28 cellular contexts compared by ENCODE assay signal in the genomic region with DNA sequence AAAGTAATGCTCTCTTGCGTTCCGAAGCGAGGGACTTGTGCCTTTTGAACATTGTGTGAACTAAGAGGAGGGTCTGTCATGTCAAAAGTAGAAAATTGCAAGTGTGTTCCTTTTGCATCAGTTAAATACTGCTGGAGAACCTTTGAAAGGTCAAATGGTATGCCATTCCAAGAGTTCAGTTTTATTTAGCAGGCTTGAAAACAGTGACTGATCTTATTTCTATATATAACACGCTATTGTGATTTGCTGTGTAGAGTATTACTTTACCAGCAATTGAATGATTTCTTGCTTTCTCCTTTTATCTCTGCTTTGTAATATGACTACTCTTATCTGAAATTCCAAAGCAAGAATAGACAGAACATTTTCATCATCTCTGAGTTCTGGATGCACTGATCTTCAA. TPM values are rescaled to one million over a fixed set of nuclear protein-coding genes. Genes with fewer than 3 reads are reported as not detected.
"Had no signal": no experiment of that assay in that cellular context is flagged by ENCODE, and none has a peak within 500 bp of the region (broad histone marks: within the 10 kb centered on the region; RNA-seq: fewer than 3 reads in every experiment).

A gene with protein sequence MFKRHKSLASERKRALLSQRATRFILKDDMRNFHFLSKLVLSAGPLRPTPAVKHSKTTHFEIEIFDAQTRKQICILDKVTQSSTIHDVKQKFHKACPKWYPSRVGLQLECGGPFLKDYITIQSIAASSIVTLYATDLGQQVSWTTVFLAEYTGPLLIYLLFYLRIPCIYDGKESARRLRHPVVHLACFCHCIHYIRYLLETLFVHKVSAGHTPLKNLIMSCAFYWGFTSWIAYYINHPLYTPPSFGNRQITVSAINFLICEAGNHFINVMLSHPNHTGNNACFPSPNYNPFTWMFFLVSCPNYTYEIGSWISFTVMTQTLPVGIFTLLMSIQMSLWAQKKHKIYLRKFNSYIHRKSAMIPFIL (minus strand): TSS at position 151 of the 400 bp plus-strand sequence. CDS start 99 bp downstream, at position 52.

- H3K4me3 Mint-ChIP-seq: activated CD4-positive, alpha-beta memory T cell treated with anti-CD3 and anti-CD28 coated beads, Interleukin-2, amount 10 ng/mL, durations not matched to agents 7 days and 5 days; activated naive CD4-positive, alpha-beta T cell treated with anti-CD3 and anti-CD28 coated beads for 36 hours; activated naive CD8-positive, alpha-beta T cell; activated T-helper 17 cell treated with anti-CD3 and anti-CD28 coated beads, Interleukin-2, amount 50 U/mL, for 72 hours had no signal

- H3K4me1 Mint-ChIP-seq: activated CD4-positive, alpha-beta memory T cell treated with anti-CD3 and anti-CD28 coated beads, Interleukin-2, amount 10 ng/mL, durations not matched to agents 7 days and 5 days; activated T-helper 17 cell treated with anti-CD3 and anti-CD28 coated beads, Interleukin-2, amount 50 U/mL, for 72 hours had no signal

- H3K4me3 ChIP-seq: K562, SJCRH30 had no signal

- H3K27me3 Mint-ChIP-seq: activated CD4-positive, alpha-beta memory T cell treated with anti-CD3 and anti-CD28 coated beads, Interleukin-2, amount 10 ng/mL, durations not matched to agents 7 days and 5 days; activated naive CD8-positive, alpha-beta T cell; activated T-helper 17 cell treated with anti-CD3 and anti-CD28 coated beads, Interleukin-2, amount 50 U/mL, for 72 hours had no signal

- DNase-seq: activated CD4-positive, alpha-beta memory T cell treated with anti-CD3 and anti-CD28 coated beads, Interleukin-2, amount 10 ng/mL, durations not matched to agents 7 days and 5 days; activated CD4-positive, alpha-beta T cell treated with anti-CD3 and anti-CD28 coated beads, Interleukin-2, amount 50 U/mL, for 1 hour; activated CD4-positive, CD25-positive, alpha-beta regulatory T cell; activated gamma-delta T cell; activated naive CD4-positive, alpha-beta T cell treated with anti-CD3 and anti-CD28 coated beads for 36 hours; activated T-cell treated with anti-CD3 and anti-CD28 coated beads for 4 hours; activated T-cell treated with anti-CD3 and anti-CD28 coated beads, Interleukin-2, amount 50 U/mL, for 48 hours; amygdala; brain microvascular endothelial cell; Karpas-422; MM.1S; NCI-H1105 treated with DMSO at 0.1 percent for 48 hours; NCI-H1436 treated with DMSO at 0.1 percent for 48 hours; NCI-H187; NCI-H2081; NCI-H510A treated with DMSO at 0.1 percent for 48 hours; NCI-H69; SJCRH30; SK-N-SH; T-helper 1 cell had no signal

- H3K36me3 ChIP-seq: brain microvascular endothelial cell, SJCRH30 had no signal

- ATAC-seq: activated T-helper 17 cell treated with anti-CD3 and anti-CD28 coated beads, Interleukin-2, amount 50 U/mL, for 72 hours; K562 had no signal

- H3K9ac ChIP-seq: SK-N-SH had no signal

- H3K9me3 ChIP-seq: SJCRH30, SK-N-SH had no signal

- H3K36me3 Mint-ChIP-seq: activated naive CD8-positive, alpha-beta T cell had no signal

- H3K27ac ChIP-seq: brain microvascular endothelial cell, SJCRH30, VCaP had no signal

- H3K4me1 ChIP-seq: SJCRH30 had no signal

- H3K27ac Mint-ChIP-seq: activated CD4-positive, alpha-beta memory T cell treated with anti-CD3 and anti-CD28 coated beads, Interleukin-2, amount 10 ng/mL, durations not matched to agents 7 days and 5 days; activated naive CD4-positive, alpha-beta T cell treated with anti-CD3 and anti-CD28 coated beads for 36 hours; activated naive CD8-positive, alpha-beta T cell; activated T-helper 17 cell treated with anti-CD3 and anti-CD28 coated beads, Interleukin-2, amount 50 U/mL, for 72 hours had no signal

- H3K27me3 ChIP-seq: brain microvascular endothelial cell, SJCRH30 had no signal

RNA-seq across cellular contexts. Expression of the gene that starts here (rescaled TPM):
- total RNA-seq: activated CD4-positive, alpha-beta memory T cell treated with anti-CD3 and anti-CD28 coated beads, Interleukin-2, amount 10 ng/mL, durations not matched to agents 7 days and 5 days; activated CD8-positive, alpha-beta memory T cell treated with anti-CD3 and anti-CD28 coated beads for 36 hours; activated naive CD4-positive, alpha-beta T cell treated with anti-CD3 and anti-CD28 coated beads for 36 hours; activated T-helper 17 cell treated with anti-CD3 and anti-CD28 coated beads, Interleukin-2, amount 50 U/mL, for 72 hours; astrocyte; K562; RPMI7951; SJCRH30; T-helper 2 cell treated with Interferon-gamma antibody and Interleukin-4, amounts not matched to agents 100 ng/mL and 5 ng/mL, for 36 hours had no signal
- polyA plus RNA-seq: K562, SK-N-SH had no signal
